In genomic region chr16:84741351-84741791, GRCh38 we compare ENCODE assay signal across 1 cellular context.
TF ChIP-seq lines count a peak whose summit lies in the region.

No MANE protein-coding gene starts in this region.

TF ChIP-seq in HepG2, 621 proteins besides CTCF, POLR2A, EP300 and RAD21 (continued from another document):
- TF ChIP-seq, protein P1, sequence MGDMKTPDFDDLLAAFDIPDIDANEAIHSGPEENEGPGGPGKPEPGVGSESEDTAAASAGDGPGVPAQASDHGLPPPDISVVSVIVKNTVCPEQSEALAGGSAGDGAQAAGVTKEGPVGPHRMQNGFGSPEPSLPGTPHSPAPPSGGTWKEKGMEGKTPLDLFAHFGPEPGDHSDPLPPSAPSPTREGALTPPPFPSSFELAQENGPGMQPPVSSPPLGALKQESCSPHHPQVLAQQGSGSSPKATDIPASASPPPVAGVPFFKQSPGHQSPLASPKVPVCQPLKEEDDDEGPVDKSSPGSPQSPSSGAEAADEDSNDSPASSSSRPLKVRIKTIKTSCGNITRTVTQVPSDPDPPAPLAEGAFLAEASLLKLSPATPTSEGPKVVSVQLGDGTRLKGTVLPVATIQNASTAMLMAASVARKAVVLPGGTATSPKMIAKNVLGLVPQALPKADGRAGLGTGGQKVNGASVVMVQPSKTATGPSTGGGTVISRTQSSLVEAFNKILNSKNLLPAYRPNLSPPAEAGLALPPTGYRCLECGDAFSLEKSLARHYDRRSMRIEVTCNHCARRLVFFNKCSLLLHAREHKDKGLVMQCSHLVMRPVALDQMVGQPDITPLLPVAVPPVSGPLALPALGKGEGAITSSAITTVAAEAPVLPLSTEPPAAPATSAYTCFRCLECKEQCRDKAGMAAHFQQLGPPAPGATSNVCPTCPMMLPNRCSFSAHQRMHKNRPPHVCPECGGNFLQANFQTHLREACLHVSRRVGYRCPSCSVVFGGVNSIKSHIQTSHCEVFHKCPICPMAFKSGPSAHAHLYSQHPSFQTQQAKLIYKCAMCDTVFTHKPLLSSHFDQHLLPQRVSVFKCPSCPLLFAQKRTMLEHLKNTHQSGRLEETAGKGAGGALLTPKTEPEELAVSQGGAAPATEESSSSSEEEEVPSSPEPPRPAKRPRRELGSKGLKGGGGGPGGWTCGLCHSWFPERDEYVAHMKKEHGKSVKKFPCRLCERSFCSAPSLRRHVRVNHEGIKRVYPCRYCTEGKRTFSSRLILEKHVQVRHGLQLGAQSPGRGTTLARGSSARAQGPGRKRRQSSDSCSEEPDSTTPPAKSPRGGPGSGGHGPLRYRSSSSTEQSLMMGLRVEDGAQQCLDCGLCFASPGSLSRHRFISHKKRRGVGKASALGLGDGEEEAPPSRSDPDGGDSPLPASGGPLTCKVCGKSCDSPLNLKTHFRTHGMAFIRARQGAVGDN (CRISPR knock-in tag; IDR thresholded peaks at IDR 0.05): peak; percentile 27; the same call in 1 of the 2 replicates
